Comparison of ENCODE assay signal across 9 cellular contexts in the genomic region with DNA sequence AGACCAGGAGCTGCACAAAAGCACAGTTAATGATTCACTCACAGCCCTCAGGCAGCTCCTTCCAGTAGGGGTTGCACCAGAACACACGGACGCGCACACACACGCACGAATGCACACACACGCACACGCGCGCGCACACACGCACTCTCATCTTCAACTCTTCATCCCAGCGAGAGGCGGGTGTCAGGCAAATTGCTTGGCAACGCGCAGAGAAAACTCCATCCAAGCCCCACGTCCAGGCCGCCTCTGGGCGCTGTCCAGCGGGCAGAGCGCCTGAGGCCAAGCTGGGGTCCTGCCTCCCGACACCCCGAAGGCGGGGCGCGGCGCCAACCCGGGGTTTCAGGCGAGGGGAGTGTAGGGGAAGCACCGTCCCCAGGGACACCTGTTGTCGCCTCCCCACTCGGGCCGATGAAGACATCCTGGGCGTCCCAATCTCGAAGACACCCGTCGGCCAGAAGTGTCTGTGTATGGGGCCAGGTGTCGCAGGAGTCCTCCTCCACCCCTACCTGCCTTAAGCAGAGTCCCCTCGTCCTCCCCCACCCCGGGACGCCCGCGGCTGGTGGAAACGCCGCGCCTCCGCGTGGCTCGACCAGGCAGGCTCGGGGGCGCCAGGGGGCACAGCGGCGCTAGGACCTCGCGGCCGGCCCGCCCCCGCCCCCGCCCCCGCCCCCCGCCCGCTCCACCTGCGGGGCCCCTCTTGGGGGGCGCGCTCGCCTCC. TPM values are rescaled to one million over a fixed set of nuclear protein-coding genes. Genes with fewer than 3 reads are reported as not detected.
DNase-seq lines count a peak whose midpoint lies in the region; ATAC-seq and TF ChIP-seq lines count a peak whose summit lies in the region.
"Had no signal": no experiment of that assay in that cellular context is flagged by ENCODE, and none has a peak within 500 bp of the region (broad histone marks: within the 10 kb centered on the region; RNA-seq: fewer than 3 reads in every experiment).

No MANE protein-coding gene starts in this region.

- peak; percentile 50 for ATAC-seq in GM21825 (IDR thresholded peaks at IDR 0.05; ENCODE audit: unreplicated experiment)

- intact Hi-C loops in colonic mucosa (cut with DNase I): no loop called here

- H3K27me3 ChIP-seq in colonic mucosa (peaks cover 16% of the 10 kb centered on the region), layer of hippocampus (ENCODE audit: control insufficient read depth, insufficient read depth, low read length) (no peaks in the 10 kb centered on the region)

- H3K9ac ChIP-seq in colonic mucosa (ENCODE audit: low read depth in 2 of 2, low read length in 2 of 2): no peak overlapping the region

- no peak overlapping the region for H3K27ac ChIP-seq in colonic mucosa
- peak overlapping the region; percentile 63 for H3K27ac ChIP-seq in layer of hippocampus (ENCODE audit: low read depth, low read length)

- H3K4me3 ChIP-seq in colonic mucosa: peak overlapping the region; percentile 56

- H3K4me1 ChIP-seq in colonic mucosa: peaks cover 3% of the 10 kb centered on the region

- H3K36me3 ChIP-seq in colonic mucosa: no peaks in the 10 kb centered on the region

- H3K9me3 ChIP-seq in colonic mucosa: no peaks in the 10 kb centered on the region

- no peak for TF ChIP-seq CTCF in colonic mucosa (IDR thresholded peaks at IDR 0.05)

- DNase-seq in ELR (ENCODE audit: low read depth) (peak; percentile 6), LHCN-M2 (ENCODE audit: low read depth) (peak; percentile 51), T1000 (lab: John Stamatoyannopoulos, UW) (peak; percentile 15), colonic mucosa (peak; percentile 39), cerebellar nuclear complex (lab: John Stamatoyannopoulos, UW) (no peak)
- DNase-seq in stimulated activated CD4-positive, alpha-beta T cell treated with anti-CD3 and anti-CD28 coated beads, Interleukin-2, amount 100 ng/mL, for 24 hours: peak; percentile 21 to 23

RNA-seq across cellular contexts. Expression of gene STON2, which starts 35.6 kb away (rescaled TPM):
- total RNA-seq in LHCN-M2 (2014; rRNA removed) (36.2 and 44.5 TPM in 2 replicates), colonic mucosa (10 to 100 TPM; 12.7 to 15.1 TPM)
- polyA plus RNA-seq in LHCN-M2 (2012): 0.55 TPM
- total RNA-seq: T-helper 2 cell treated with Interferon-gamma antibody and Interleukin-4, amounts not matched to agents 100 ng/mL and 5 ng/mL, for 36 hours had no signal

Comparison
In these comparisons a context has a peak if more than half of its experiments do, and no peak if none do; other contexts are left out.
1. DNase-seq: peak in ELR (single experiment), LHCN-M2 (single experiment), T1000 (single experiment), colonic mucosa (single experiment) and stimulated activated CD4-positive, alpha-beta T cell treated with anti-CD3 and anti-CD28 coated beads, Interleukin-2, amount 100 ng/mL, for 24 hours (2 of 2); none in cerebellar nuclear complex (0 of 2).